In genomic region chr1:229156819-229157218, GRCh38 we compare ENCODE assay signal across 9 cellular contexts.
DNase-seq lines count a peak whose midpoint lies in the region; ATAC-seq and TF ChIP-seq lines count a peak whose summit lies in the region.
"Had no signal": no experiment of that assay in that cellular context is flagged by ENCODE, and none has a peak within 500 bp of the region (broad histone marks: within the 10 kb centered on the region; RNA-seq: fewer than 3 reads in every experiment).

No MANE protein-coding gene starts in this region.

- no peak for TF ChIP-seq POLR2A in testis (IDR thresholded peaks at IDR 0.05)

- H3K27me3 ChIP-seq in left ventricle myocardium inferior (ENCODE audit: low read depth) = no peaks in the 10 kb centered on the region
- H3K27me3 ChIP-seq in testis = no peaks in the 10 kb centered on the region

- DNase-seq in DMS53 (lab: John Stamatoyannopoulos, UW) = peak; percentile 60
- DNase-seq in DMS53 treated with DMSO at 0.1 percent for 48 hours (lab: John Stamatoyannopoulos, UW; ENCODE audit: unreplicated experiment) = no peak
- DNase-seq in SW480 (ENCODE audit: low spot score) = peak; percentile 57
- DNase-seq in left ventricle myocardium inferior = no peak
- DNase-seq in testis = peak; percentile 56
- no peak for DNase-seq in NCI-H187 (lab: John Stamatoyannopoulos, UW)
- no peak for DNase-seq in DMS79 treated with DMSO at 0.1 percent for 48 hours (lab: John Stamatoyannopoulos, UW)
- no peak for DNase-seq in stimulated activated naive B cell treated with anti-CD40 and anti-IgM and Interleukin-4, amounts not matched to agents 10 μg/mL and 1 μg/mL and 100 μg/mL, for 72 hours
- DNase-seq: glutamatergic neuron had no signal

- H3K9me3 ChIP-seq in left ventricle myocardium inferior (replicated peaks) = peaks cover 6% of the 10 kb centered on the region
- H3K9me3 ChIP-seq in testis = no peaks in the 10 kb centered on the region

- no peaks in the 10 kb centered on the region for H3K9me3 Mint-ChIP-seq in stimulated activated naive B cell treated with anti-CD40 and anti-IgM and Interleukin-4, amounts not matched to agents 10 μg/mL and 1 μg/mL and 100 μg/mL, for 72 hours

- H3K27ac ChIP-seq in left ventricle myocardium inferior (replicated peaks) (no peak overlapping the region), testis (no peak overlapping the region)

- peaks cover 17 to 19% of the 10 kb centered on the region in 2 donors for H3K4me1 Mint-ChIP-seq in stimulated activated naive B cell treated with anti-CD40 and anti-IgM and Interleukin-4, amounts not matched to agents 10 μg/mL and 1 μg/mL and 100 μg/mL, for 72 hours

- 72 to 82% methylated on average over 3 of the region's 3 CpGs for WGBS in testis, 2 donors

- no peak overlapping the region for H3K27ac Mint-ChIP-seq in stimulated activated naive B cell treated with anti-CD40 and anti-IgM and Interleukin-4, amounts not matched to agents 10 μg/mL and 1 μg/mL and 100 μg/mL, for 72 hours

- no peak overlapping the region for H3K4me3 ChIP-seq in left ventricle myocardium inferior
- H3K4me3 ChIP-seq in testis = no peak overlapping the region

- H3K4me1 ChIP-seq in left ventricle myocardium inferior (peaks cover 18% of the 10 kb centered on the region), testis (peaks cover 9% of the 10 kb centered on the region)

- H3K36me3 ChIP-seq in left ventricle myocardium inferior (no peaks in the 10 kb centered on the region), testis (ENCODE audit: low read depth, missing control alignments) (no peaks in the 10 kb centered on the region)

- ATAC-seq in stimulated activated naive B cell treated with anti-CD40 and anti-IgM and Interleukin-4, amounts not matched to agents 10 μg/mL and 1 μg/mL and 100 μg/mL, for 72 hours (replicated peaks) = no peak

- no peaks in the 10 kb centered on the region for H3K36me3 Mint-ChIP-seq in stimulated activated naive B cell treated with anti-CD40 and anti-IgM and Interleukin-4, amounts not matched to agents 10 μg/mL and 1 μg/mL and 100 μg/mL, for 72 hours

- intact Hi-C loops in left ventricle myocardium inferior (cut with micrococcal nuclease) (loop anchor here (10.0 kb wide), 1 partner anchor 422 kb away; the partner anchor contains the start of gene RHOU), testis (cut with DNase I; ENCODE audit: low total_unique reads) (no loop called here)

- TF ChIP-seq CTCF in left ventricle myocardium inferior (IDR thresholded peaks at IDR 0.05; ENCODE audit: borderline replicate concordance) (peak; percentile 68), testis (IDR thresholded peaks at IDR 0.05) (peak; percentile 44 to 53 (median 46))

- no peaks in the 10 kb centered on the region for H3K27me3 Mint-ChIP-seq in stimulated activated naive B cell treated with anti-CD40 and anti-IgM and Interleukin-4, amounts not matched to agents 10 μg/mL and 1 μg/mL and 100 μg/mL, for 72 hours

- H3K4me3 Mint-ChIP-seq in stimulated activated naive B cell treated with anti-CD40 and anti-IgM and Interleukin-4, amounts not matched to agents 10 μg/mL and 1 μg/mL and 100 μg/mL, for 72 hours = no peak overlapping the region

Comparison
In these comparisons a context has a peak if more than half of its experiments do, and no peak if none do; other contexts are left out.
1. DNase-seq: peak in DMS53 (single experiment), SW480 (single experiment) and testis (single experiment); none in DMS53 treated with DMSO at 0.1 percent for 48 hours (single experiment), left ventricle myocardium inferior (single experiment), NCI-H187 (0 of 2), DMS79 treated with DMSO at 0.1 percent for 48 hours (single experiment) and stimulated activated naive B cell treated with anti-CD40 and anti-IgM and Interleukin-4, amounts not matched to agents 10 μg/mL and 1 μg/mL and 100 μg/mL, for 72 hours (single experiment).